Comparison of ENCODE assay signal across 8 cellular contexts in genomic region chr14:90398841-90399540, GRCh38. TPM values are rescaled to one million over a fixed set of nuclear protein-coding genes. Genes with fewer than 3 reads are reported as not detected.
DNase-seq lines count a peak whose midpoint lies in the region; ATAC-seq, FAIRE-seq and TF ChIP-seq lines count a peak whose summit lies in the region.

No MANE protein-coding gene starts in this region.

- H3K4me3 ChIP-seq in A549, result peak overlapping the region; percentile 88
- H3K4me3 ChIP-seq in HL-60 (replicated peaks; ENCODE audit: insufficient read depth, low read length), result peak overlapping the region; percentile 73
- peak overlapping the region; percentile 93 to 97 (median 96) for H3K4me3 ChIP-seq in breast epithelium
- H3K4me3 ChIP-seq in mononuclear cell (ENCODE audit: low read length), result peak overlapping the region; percentile 80

- H3K27ac ChIP-seq in A549 (peak overlapping the region in 1 of 2 experiments; percentile 88; a peak in 2 of 6 replicates), HL-60 (replicated peaks) (peak overlapping the region; percentile 76), breast epithelium (peak overlapping the region; percentile 94 to 96)

- TF ChIP-seq POLR2A in A549 (IDR thresholded peaks at IDR 0.05; ENCODE audit: low read length) (no peak), breast epithelium (IDR thresholded peaks at IDR 0.05) (no peak)

- H3K36me3 ChIP-seq in breast epithelium, result peaks cover 8% of the 10 kb centered on the region

- CTCF ChIA-PET in A549 (lab: Yijun Ruan, JAX), result interaction anchor here (0.6 to 4.9 kb wide), 28 partner anchors 7 to 501 kb away, joined by 3 to 79 read pairs (median 5); no protein-coding TSS in a partner anchor

- TF ChIP-seq EP300 in A549 (IDR thresholded peaks at IDR 0.05), result no peak

- H3K4me1 ChIP-seq in A549 (peaks cover 24% of the 10 kb centered on the region), breast epithelium (peaks cover 0 to 6% of the 10 kb centered on the region in 2 donors), mononuclear cell (ENCODE audit: insufficient read depth, low read length) (peaks cover 53% of the 10 kb centered on the region)

- FAIRE-seq in A549 (lab: Jason Lieb, UNC), result no peak

- no peaks in the 10 kb centered on the region for H3K9me3 ChIP-seq in A549
- H3K9me3 ChIP-seq in breast epithelium, result no peaks in the 10 kb centered on the region
- no peaks in the 10 kb centered on the region for H3K9me3 ChIP-seq in mononuclear cell (ENCODE audit: low read depth, low read length)

- 44% methylated on average over 8 of the region's 8 CpGs for WGBS in A549 (ENCODE audit: missing lambda C conversion rate)

- TF ChIP-seq CTCF in A549 (IDR thresholded peaks at IDR 0.05) (no peak), HL-60 (IDR thresholded peaks at IDR 0.05; ENCODE audit: insufficient read depth, low read length) (no peak), breast epithelium (IDR thresholded peaks at IDR 0.05) (no peak)

- no peak for TF ChIP-seq RAD21 in A549 (conservative IDR thresholded peaks at IDR 0.05 in 1 of 2, IDR thresholded peaks at IDR 0.05 in 1 of 2)

- ATAC-seq in A549 (no peak), GM18502 (IDR thresholded peaks at IDR 0.05; ENCODE audit: poor library complexity, unreplicated experiment) (no peak)

- H3K4me2 ChIP-seq in A549, result peak overlapping the region; percentile 99

- no peaks in the 10 kb centered on the region for H3K27me3 ChIP-seq in HL-60 (ENCODE audit: insufficient read depth, poor library complexity, severe bottlenecking)
- no peaks in the 10 kb centered on the region for H3K27me3 ChIP-seq in breast epithelium
- no peaks in the 10 kb centered on the region for H3K27me3 ChIP-seq in mononuclear cell (ENCODE audit: insufficient read depth, low read length)

- POLR2A ChIA-PET in A549 (lab: Yijun Ruan, JAX), result interaction anchor here (0.9 to 1.3 kb wide), 3 partner anchors 16 to 300 kb away, joined by 3 to 6 read pairs (median 4); no protein-coding TSS in a partner anchor

- intact Hi-C loops in breast epithelium (cut with DNase I; ENCODE audit: low total_unique reads), result loop anchor here (5.0 kb wide), 1 partner anchor 123 kb away; no protein-coding TSS in a partner anchor

- DNase-seq in A549 (ENCODE audit: low read depth in 1 of 2, low spot score in 1 of 2), result no peak
- no peak for DNase-seq in HL-60 (ENCODE audit: low read depth in 1 of 2, low spot score in 1 of 2)
- DNase-seq in breast epithelium (ENCODE audit: low spot score in 2 of 2), result no peak
- no peak for DNase-seq in NCI-H2196 treated with DMSO at 0.1 percent for 48 hours (lab: John Stamatoyannopoulos, UW; ENCODE audit: unreplicated experiment)
- DNase-seq in SHP77 treated with DMSO at 0.1 percent for 48 hours (lab: John Stamatoyannopoulos, UW), result no peak
- DNase-seq in NCI-H1694 (lab: John Stamatoyannopoulos, UW), result no peak

TF ChIP-seq in A549, 52 proteins besides CTCF, POLR2A, EP300 and RAD21:
- 0 out of 2 replicates have a peak, but pooled peaks have one; percentile 21 for TF ChIP-seq HOXB13 (CRISPR knock-in tag; IDR thresholded peaks at IDR 0.05; ENCODE audit: low read depth)
- TF ChIP-seq ESRRA (IDR thresholded peaks at IDR 0.05; ENCODE audit: borderline replicate concordance, low read length), result no peak
- no peak for TF ChIP-seq TFCP2L1 (CRISPR knock-in tag; IDR thresholded peaks at IDR 0.05)
- TF ChIP-seq GATA3 (IDR thresholded peaks at IDR 0.05; ENCODE audit: borderline replicate concordance), result no peak
- no peak for TF ChIP-seq FOXS1 (CRISPR knock-in tag; IDR thresholded peaks at IDR 0.05)
- TF ChIP-seq, protein P1, sequence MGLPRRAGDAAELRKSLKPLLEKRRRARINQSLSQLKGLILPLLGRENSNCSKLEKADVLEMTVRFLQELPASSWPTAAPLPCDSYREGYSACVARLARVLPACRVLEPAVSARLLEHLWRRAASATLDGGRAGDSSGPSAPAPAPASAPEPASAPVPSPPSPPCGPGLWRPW (IDR thresholded peaks at IDR 0.05), result no peak
- TF ChIP-seq, protein P2, sequence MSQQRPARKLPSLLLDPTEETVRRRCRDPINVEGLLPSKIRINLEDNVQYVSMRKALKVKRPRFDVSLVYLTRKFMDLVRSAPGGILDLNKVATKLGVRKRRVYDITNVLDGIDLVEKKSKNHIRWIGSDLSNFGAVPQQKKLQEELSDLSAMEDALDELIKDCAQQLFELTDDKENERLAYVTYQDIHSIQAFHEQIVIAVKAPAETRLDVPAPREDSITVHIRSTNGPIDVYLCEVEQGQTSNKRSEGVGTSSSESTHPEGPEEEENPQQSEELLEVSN (IDR thresholded peaks at IDR 0.05; ENCODE audit: borderline replicate concordance, low read depth), result no peak
- no peak for TF ChIP-seq HOXA7 (CRISPR knock-in tag; IDR thresholded peaks at IDR 0.05)

RNA-seq across cellular contexts. Expression of gene CALM1, which starts 2.2 kb away (rescaled TPM):
- 337 and 451 TPM in 2 replicates for polyA plus RNA-seq in A549 (2011; rRNA removed)
- polyA plus RNA-seq in A549 (2012; cell fraction: cytosol; rRNA removed), result 389 and 431 TPM in 2 replicates
- polyA plus RNA-seq in A549 (2012; cell fraction: nucleus; rRNA removed), result 183 and 312 TPM in 2 replicates
- polyA plus RNA-seq in A549 (2017; fragmentation: RNase III; extraction: RNeasy Plus Mini Kit Qiagen cat#74134 plus additional on column Dnase treatment), result 374 to 398 TPM (median 385 TPM) in 3 replicates
- polyA minus RNA-seq in A549 (2011; rRNA and poly(A)+ RNA removed), result 150 and 191 TPM in 2 replicates
- 100 to 1,000 TPM; 186 to 332 (median 237) TPM for total RNA-seq in breast epithelium
- total RNA-seq in mononuclear cell, result 718 TPM
